14 cellular contexts compared by ENCODE assay signal in genomic region chr3:60755094-60755493, GRCh38.
DNase-seq lines count a peak whose midpoint lies in the region; ATAC-seq, FAIRE-seq and TF ChIP-seq lines count a peak whose summit lies in the region.
"Had no signal": no experiment of that assay in that cellular context is flagged by ENCODE, and none has a peak within 500 bp of the region (broad histone marks: within the 10 kb centered on the region; RNA-seq: fewer than 3 reads in every experiment).

No MANE protein-coding gene starts in this region.

- TF ChIP-seq POLR2A in A549 (IDR thresholded peaks at IDR 0.05; ENCODE audit: low read length) (no peak), esophagus muscularis mucosa (IDR thresholded peaks at IDR 0.05; ENCODE audit: low read depth) (no peak)

- intact Hi-C loops in esophagus muscularis mucosa (cut with DNase I), result no loop called here

- in situ Hi-C loops in G401 (cut with HindIII; ENCODE audit: low sequenced_read_pairs), result no loop called here

- CTCF ChIA-PET in A549 (lab: Yijun Ruan, JAX), result interaction anchor here (0.6 kb wide), 1 partner anchor 131 kb away, joined by 3 read pairs; no protein-coding TSS in a partner anchor

- DNase-seq in A549 (ENCODE audit: low read depth in 1 of 2, low spot score in 1 of 2) (peak; percentile 0 to 8), glutamatergic neuron (peak; percentile 43), NCI-H446 (lab: John Stamatoyannopoulos, UW) (no peak), esophagus muscularis mucosa (ENCODE audit: extremely low spot score) (no peak), G401 (ENCODE audit: low spot score) (no peak)
- no peak for DNase-seq in naive thymus-derived CD8-positive, alpha-beta T cell
- DNase-seq: CD4-positive, CD25-positive, alpha-beta regulatory T cell; Karpas-422; uterus had no signal

- H3K27me3 ChIP-seq in OCI-LY3 (ENCODE audit: low read depth, low read length) (no peaks in the 10 kb centered on the region), esophagus muscularis mucosa (no peaks in the 10 kb centered on the region)
- H3K27me3 ChIP-seq: uterus had no signal

- no peak overlapping the region for H3K27ac Mint-ChIP-seq in glutamatergic neuron (ENCODE audit: unreplicated experiment)
- no peak overlapping the region for H3K27ac Mint-ChIP-seq in naive thymus-derived CD8-positive, alpha-beta T cell
- H3K27ac Mint-ChIP-seq: activated T-helper 1 cell treated with anti-CD3 and anti-CD28 coated beads, Interleukin-12 subunit alpha, Interleukin-12 subunit beta, Interleukin-2, Interleukin-4 antibody, amounts not matched to agents 30 ng/mL and 10 ng/mL and 1 ng/mL, durations not matched to agents 14 hours and 24 hours and 36 hours; CD4-positive, CD25-positive, alpha-beta regulatory T cell; memory B cell had no signal

- peaks cover 3% of the 10 kb centered on the region for H3K36me3 ChIP-seq in OCI-LY3 (replicated peaks; ENCODE audit: low read depth, low read length)
- no peaks in the 10 kb centered on the region for H3K36me3 ChIP-seq in esophagus muscularis mucosa
- H3K36me3 ChIP-seq: uterus had no signal

- no peak overlapping the region for H3K4me2 ChIP-seq in A549
- H3K4me2 ChIP-seq in OCI-LY3 (ENCODE audit: low read length), result no peak overlapping the region

- no peaks in the 10 kb centered on the region for H3K79me2 ChIP-seq in OCI-LY3 (ENCODE audit: low read length)

- TF ChIP-seq EP300 in A549 (IDR thresholded peaks at IDR 0.05) (no peak), esophagus muscularis mucosa (IDR thresholded peaks at IDR 0.05) (no peak)

- no peaks in the 10 kb centered on the region for H3K9me3 Mint-ChIP-seq in glutamatergic neuron (ENCODE audit: unreplicated experiment)
- H3K9me3 Mint-ChIP-seq in naive thymus-derived CD8-positive, alpha-beta T cell, result peaks cover 4 to 30% (median 12%) of the 10 kb centered on the region in 9 donors

- H3K4me3 Mint-ChIP-seq in glutamatergic neuron (ENCODE audit: unreplicated experiment), result no peak overlapping the region
- H3K4me3 Mint-ChIP-seq in naive thymus-derived CD8-positive, alpha-beta T cell, result no peak overlapping the region
- H3K4me3 Mint-ChIP-seq: activated T-helper 1 cell treated with anti-CD3 and anti-CD28 coated beads, Interleukin-12 subunit alpha, Interleukin-12 subunit beta, Interleukin-2, Interleukin-4 antibody, amounts not matched to agents 30 ng/mL and 10 ng/mL and 1 ng/mL, durations not matched to agents 14 hours and 24 hours and 36 hours; CD4-positive, CD25-positive, alpha-beta regulatory T cell; memory B cell had no signal

- H2AFZ ChIP-seq in OCI-LY3 (ENCODE audit: low read depth, low read length), result no peak overlapping the region

- WGBS in A549 (ENCODE audit: missing lambda C conversion rate), result 6% methylated on average over 3 of the region's 3 CpGs
- WGBS in esophagus muscularis mucosa, result 59% methylated on average over 3 of the region's 3 CpGs

- no peak overlapping the region for H3K4me3 ChIP-seq in A549
- no peak overlapping the region for H3K4me3 ChIP-seq in OCI-LY3 (ENCODE audit: low read length)
- no peak overlapping the region for H3K4me3 ChIP-seq in esophagus muscularis mucosa
- H3K4me3 ChIP-seq: uterus had no signal

- peaks cover 7% of the 10 kb centered on the region for H3K36me3 Mint-ChIP-seq in glutamatergic neuron (ENCODE audit: unreplicated experiment)
- peaks cover 0 to 15% (median 0%) of the 10 kb centered on the region in 3 donors for H3K36me3 Mint-ChIP-seq in naive thymus-derived CD8-positive, alpha-beta T cell
- H3K36me3 Mint-ChIP-seq: CD4-positive, CD25-positive, alpha-beta regulatory T cell; memory B cell had no signal

- ATAC-seq in A549, result no peak
- no peak for ATAC-seq in naive thymus-derived CD8-positive, alpha-beta T cell

- H3K4me1 Mint-ChIP-seq in glutamatergic neuron (ENCODE audit: low read depth, unreplicated experiment), result peaks cover 20% of the 10 kb centered on the region
- H3K4me1 Mint-ChIP-seq in naive thymus-derived CD8-positive, alpha-beta T cell, result peaks cover 0 to 21% (median 7%) of the 10 kb centered on the region in 4 donors

- H3K27ac ChIP-seq in A549 (no peak overlapping the region), OCI-LY3 (ENCODE audit: low read length) (no peak overlapping the region), esophagus muscularis mucosa (replicated peaks in 1 of 4) (no peak overlapping the region)
- H3K27ac ChIP-seq: uterus had no signal

- H3K27me3 Mint-ChIP-seq in glutamatergic neuron (ENCODE audit: unreplicated experiment), result peaks cover 3% of the 10 kb centered on the region
- H3K27me3 Mint-ChIP-seq in naive thymus-derived CD8-positive, alpha-beta T cell, result no peaks in the 10 kb centered on the region
- H3K27me3 Mint-ChIP-seq: CD4-positive, CD25-positive, alpha-beta regulatory T cell; memory B cell had no signal

- no peaks in the 10 kb centered on the region for H4K20me1 ChIP-seq in OCI-LY3 (ENCODE audit: insufficient read depth, low read length)

- H3K9me3 ChIP-seq in A549 (no peaks in the 10 kb centered on the region), OCI-LY3 (ENCODE audit: insufficient read depth, low read length) (peaks cover 7% of the 10 kb centered on the region), esophagus muscularis mucosa (no peaks in the 10 kb centered on the region)
- H3K9me3 ChIP-seq: uterus had no signal

- H3K9ac ChIP-seq in OCI-LY3 (ENCODE audit: low read length), result no peak overlapping the region

- TF ChIP-seq CTCF in A549 (IDR thresholded peaks at IDR 0.05) (no peak), GM12873 (IDR thresholded peaks at IDR 0.05; ENCODE audit: insufficient read depth, low read depth, low read length, missing control alignments) (peak; percentile 29), OCI-LY3 (IDR thresholded peaks at IDR 0.05; ENCODE audit: low read depth, low read length) (peak; percentile 80), glutamatergic neuron (IDR thresholded peaks at IDR 0.05; ENCODE audit: partially characterized antibody, unreplicated experiment) (peak; percentile 20), esophagus muscularis mucosa (IDR thresholded peaks at IDR 0.05) (no peak)

- H3K4me1 ChIP-seq in A549 (no peaks in the 10 kb centered on the region), OCI-LY3 (ENCODE audit: low read length) (peaks cover 10% of the 10 kb centered on the region), esophagus muscularis mucosa (no peaks in the 10 kb centered on the region)
- H3K4me1 ChIP-seq: uterus had no signal

- POLR2A ChIA-PET in A549 (lab: Yijun Ruan, JAX), result no interaction called here
- POLR2A ChIA-PET in naive thymus-derived CD8-positive, alpha-beta T cell (lab: Charles Lee), result no interaction called here

- FAIRE-seq in A549 (lab: Jason Lieb, UNC), result no peak
- FAIRE-seq: GM18507 had no signal

- no peak for TF ChIP-seq RAD21 in A549 (conservative IDR thresholded peaks at IDR 0.05 in 1 of 2, IDR thresholded peaks at IDR 0.05 in 1 of 2)

TF ChIP-seq in A549, 52 proteins besides CTCF, POLR2A, EP300 and RAD21:
- no peak for TF ChIP-seq RCOR1 (IDR thresholded peaks at IDR 0.05; ENCODE audit: low read depth, low read length)
- no peak for TF ChIP-seq HES2 (IDR thresholded peaks at IDR 0.05)
- TF ChIP-seq JUN (IDR thresholded peaks at IDR 0.05), result no peak
- TF ChIP-seq FOSL2 (IDR thresholded peaks at IDR 0.05), result no peak
- no peak for TF ChIP-seq FOSL2 (CRISPR knock-in tag; IDR thresholded peaks at IDR 0.05)
- TF ChIP-seq RNF2 (IDR thresholded peaks at IDR 0.05; ENCODE audit: borderline replicate concordance, low read depth), result no peak
- no peak for TF ChIP-seq HOXB13 (CRISPR knock-in tag; IDR thresholded peaks at IDR 0.05; ENCODE audit: low read depth)

Comparison
In these comparisons a context has a peak if more than half of its experiments do, and no peak if none do; other contexts are left out.
1. DNase-seq: peak in A549 (2 of 2) and glutamatergic neuron (single experiment); none in NCI-H446 (0 of 2), naive thymus-derived CD8-positive, alpha-beta T cell (0 of 10), esophagus muscularis mucosa (single experiment) and G401 (single experiment).
2. CTCF ChIP-seq: peak in GM12873 (single experiment), OCI-LY3 (single experiment) and glutamatergic neuron (single experiment); none in A549 (single experiment) and esophagus muscularis mucosa (0 of 3).